1 cellular context compared by ENCODE assay signal in the genomic region with DNA sequence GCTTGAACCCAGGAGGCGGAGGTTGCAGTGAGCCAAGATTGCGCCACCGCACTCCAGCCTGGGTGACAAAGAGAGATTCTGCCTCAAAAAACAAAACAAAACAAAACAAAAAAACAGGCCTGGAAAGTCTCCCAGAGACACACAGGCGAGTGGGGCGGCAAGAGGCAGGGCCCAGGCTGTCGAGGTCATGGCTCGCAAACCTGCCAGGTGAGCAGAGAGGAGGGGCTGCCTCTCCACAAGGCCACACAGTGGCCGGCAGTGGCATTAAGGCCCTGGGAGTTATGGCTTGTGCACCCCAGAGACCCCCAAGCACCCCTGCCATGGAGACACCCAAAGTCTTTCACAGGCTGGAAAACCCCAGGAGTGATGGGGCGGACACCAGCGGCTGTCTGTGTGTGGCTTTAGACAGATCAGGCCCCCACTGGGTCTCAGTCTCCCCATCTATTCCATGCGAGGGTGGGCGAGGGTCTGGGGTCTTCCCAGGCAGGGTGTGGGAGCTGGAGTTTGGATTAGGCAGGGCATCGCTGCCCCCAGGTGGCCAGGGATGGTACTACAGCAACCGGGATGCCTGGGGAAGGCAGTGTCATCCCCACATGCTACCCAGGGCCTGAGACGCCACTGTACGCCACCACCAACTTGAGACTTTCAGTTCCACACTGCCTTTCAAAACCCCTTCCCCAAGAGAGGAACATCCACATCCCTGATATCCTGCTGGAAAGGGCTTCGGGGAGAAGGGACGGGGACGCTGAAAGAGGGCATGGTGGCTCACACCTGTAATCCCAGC.
A peak's percentile ranks its signal among the peaks of the same experiment; 100 is the strongest.
TF ChIP-seq lines count a peak whose summit lies in the region.

No MANE protein-coding gene starts in this region.

TF ChIP-seq in HepG2, 621 proteins besides CTCF, POLR2A, EP300 and RAD21 (continued from another document):
- TF ChIP-seq, protein P1, sequence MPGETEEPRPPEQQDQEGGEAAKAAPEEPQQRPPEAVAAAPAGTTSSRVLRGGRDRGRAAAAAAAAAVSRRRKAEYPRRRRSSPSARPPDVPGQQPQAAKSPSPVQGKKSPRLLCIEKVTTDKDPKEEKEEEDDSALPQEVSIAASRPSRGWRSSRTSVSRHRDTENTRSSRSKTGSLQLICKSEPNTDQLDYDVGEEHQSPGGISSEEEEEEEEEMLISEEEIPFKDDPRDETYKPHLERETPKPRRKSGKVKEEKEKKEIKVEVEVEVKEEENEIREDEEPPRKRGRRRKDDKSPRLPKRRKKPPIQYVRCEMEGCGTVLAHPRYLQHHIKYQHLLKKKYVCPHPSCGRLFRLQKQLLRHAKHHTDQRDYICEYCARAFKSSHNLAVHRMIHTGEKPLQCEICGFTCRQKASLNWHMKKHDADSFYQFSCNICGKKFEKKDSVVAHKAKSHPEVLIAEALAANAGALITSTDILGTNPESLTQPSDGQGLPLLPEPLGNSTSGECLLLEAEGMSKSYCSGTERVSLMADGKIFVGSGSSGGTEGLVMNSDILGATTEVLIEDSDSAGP (CRISPR knock-in tag; IDR thresholded peaks at IDR 0.05; ENCODE audit: borderline replicate concordance): peak; percentile 46; the same call in 1 of the 2 replicates
- TF ChIP-seq FOXJ3 (CRISPR knock-in tag; IDR thresholded peaks at IDR 0.05; ENCODE audit: borderline replicate concordance) (no peak), CREB1 (IDR thresholded peaks at IDR 0.05) (no peak), CREB1 (CRISPR knock-in tag; IDR thresholded peaks at IDR 0.05) (no peak), TEAD3 (CRISPR knock-in tag; optimal IDR thresholded peaks at IDR 0.05; ENCODE audit: borderline replicate concordance) (peak; percentile 38), ZKSCAN8 (CRISPR knock-in tag; IDR thresholded peaks at IDR 0.05; ENCODE audit: borderline replicate concordance) (no peak), KDM4B (CRISPR knock-in tag; IDR thresholded peaks at IDR 0.05) (no peak), ZNF451 (CRISPR knock-in tag; IDR thresholded peaks at IDR 0.05) (0 out of 2 replicates have a peak, but pooled peaks have one; percentile 6), BORCS8-MEF2B (CRISPR knock-in tag; IDR thresholded peaks at IDR 0.05) (no peak)
- TF ChIP-seq, protein P2, sequence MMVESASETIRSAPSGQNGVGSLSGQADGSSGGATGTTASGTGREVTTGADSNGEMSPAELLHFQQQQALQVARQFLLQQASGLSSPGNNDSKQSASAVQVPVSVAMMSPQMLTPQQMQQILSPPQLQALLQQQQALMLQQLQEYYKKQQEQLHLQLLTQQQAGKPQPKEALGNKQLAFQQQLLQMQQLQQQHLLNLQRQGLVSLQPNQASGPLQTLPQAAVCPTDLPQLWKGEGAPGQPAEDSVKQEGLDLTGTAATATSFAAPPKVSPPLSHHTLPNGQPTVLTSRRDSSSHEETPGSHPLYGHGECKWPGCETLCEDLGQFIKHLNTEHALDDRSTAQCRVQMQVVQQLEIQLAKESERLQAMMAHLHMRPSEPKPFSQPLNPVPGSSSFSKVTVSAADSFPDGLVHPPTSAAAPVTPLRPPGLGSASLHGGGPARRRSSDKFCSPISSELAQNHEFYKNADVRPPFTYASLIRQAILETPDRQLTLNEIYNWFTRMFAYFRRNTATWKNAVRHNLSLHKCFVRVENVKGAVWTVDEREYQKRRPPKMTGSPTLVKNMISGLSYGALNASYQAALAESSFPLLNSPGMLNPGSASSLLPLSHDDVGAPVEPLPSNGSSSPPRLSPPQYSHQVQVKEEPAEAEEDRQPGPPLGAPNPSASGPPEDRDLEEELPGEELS (CRISPR knock-in tag; IDR thresholded peaks at IDR 0.05): 0 out of 2 replicates have a peak, but pooled peaks have one; percentile 27
